17 cellular contexts compared by ENCODE assay signal in the genomic region with DNA sequence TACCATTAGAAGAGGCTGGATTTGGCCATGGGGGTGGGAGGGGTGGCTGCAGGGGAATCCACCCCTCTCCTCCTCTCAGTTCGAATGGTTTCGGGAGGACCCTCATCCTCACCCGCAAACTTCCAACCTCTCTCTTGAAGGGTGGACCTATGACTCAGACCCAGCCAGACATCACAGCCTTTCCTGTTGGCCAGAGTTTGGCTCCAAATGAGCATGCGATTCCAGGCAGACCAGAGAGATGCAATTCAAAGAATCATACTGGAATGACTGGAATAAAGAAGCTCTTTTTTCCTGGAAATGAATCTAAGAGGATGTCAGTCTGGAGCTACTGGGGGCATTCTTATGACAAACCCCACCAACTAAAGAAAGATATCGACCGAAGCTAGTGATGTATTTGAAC.
A peak's percentile ranks its signal among the peaks of the same experiment; 100 is the strongest.
DNase-seq lines count a peak whose midpoint lies in the region; ATAC-seq, FAIRE-seq and TF ChIP-seq lines count a peak whose summit lies in the region.
"Had no signal": no experiment of that assay in that cellular context is flagged by ENCODE, and none has a peak within 500 bp of the region (broad histone marks: within the 10 kb centered on the region; RNA-seq: fewer than 3 reads in every experiment).

No MANE protein-coding gene starts in this region.

- H3K4me3 ChIP-seq in heart left ventricle (no peak overlapping the region), astrocyte (ENCODE audit: insufficient read depth, low read depth, low read length) (no peak overlapping the region), aorta (ENCODE audit: low read length in 2 of 2) (no peak overlapping the region)
- H3K4me3 ChIP-seq in effector memory CD4-positive, alpha-beta T cell (ENCODE audit: insufficient read depth, low read depth, low read length, poor library complexity, severe bottlenecking), result no peak overlapping the region
- H3K4me3 ChIP-seq: colonic mucosa, suprapubic skin had no signal

- peak overlapping the region in 1 of 12 donors; percentile 43 for H3K27ac ChIP-seq in heart left ventricle
- peak overlapping the region; percentile 63 for H3K27ac ChIP-seq in astrocyte (ENCODE audit: low read depth, low read length)
- peak overlapping the region; percentile 15 to 63 for H3K27ac ChIP-seq in aorta (ENCODE audit: low read depth in 1 of 2, low read length in 2 of 2)
- no peak overlapping the region for H3K27ac ChIP-seq in effector memory CD4-positive, alpha-beta T cell (ENCODE audit: insufficient read depth, low read length, poor library complexity, severe bottlenecking)
- H3K27ac ChIP-seq: colonic mucosa, suprapubic skin had no signal

- H3K27me3 ChIP-seq in heart left ventricle (no peaks in the 10 kb centered on the region), astrocyte (ENCODE audit: insufficient read depth, low read length) (no peaks in the 10 kb centered on the region), aorta (ENCODE audit: control insufficient read depth in 1 of 2, insufficient read depth in 2 of 2, low read length in 1 of 2) (no peaks in the 10 kb centered on the region)
- H3K27me3 ChIP-seq in effector memory CD4-positive, alpha-beta T cell (replicated peaks; ENCODE audit: control insufficient read depth, insufficient read depth, low read length, poor library complexity, severe bottlenecking), result no peaks in the 10 kb centered on the region
- H3K27me3 ChIP-seq: colonic mucosa, suprapubic skin had no signal

- TF ChIP-seq POLR2A in heart left ventricle (IDR thresholded peaks at IDR 0.05), result no peak

- no peaks in the 10 kb centered on the region for H4K20me1 ChIP-seq in astrocyte (ENCODE audit: insufficient read depth, low read length)

- no peak overlapping the region for H3K4me3 Mint-ChIP-seq in astrocyte (ENCODE audit: unreplicated experiment)
- H3K4me3 Mint-ChIP-seq: nephron progenitor cell had no signal

- ATAC-seq in heart left ventricle (peak in 3 of 4 donors; percentile 47 to 68 (median 63)), aorta (ENCODE audit: low FRiP score) (no peak), HG02588 (IDR thresholded peaks at IDR 0.05; ENCODE audit: unreplicated experiment) (no peak)
- ATAC-seq: left colon had no signal

- H3K9ac ChIP-seq in astrocyte (ENCODE audit: low read length), result peak overlapping the region; percentile 14

- H3K9me3 Mint-ChIP-seq in astrocyte (ENCODE audit: unreplicated experiment), result no peaks in the 10 kb centered on the region

- H3K36me3 ChIP-seq in heart left ventricle, result no peaks in the 10 kb centered on the region
- H3K36me3 ChIP-seq in astrocyte (ENCODE audit: insufficient read depth, low read length), result no peaks in the 10 kb centered on the region
- H3K36me3 ChIP-seq in aorta (ENCODE audit: control insufficient read depth in 1 of 2, insufficient read depth in 2 of 2, low read length in 1 of 2), result no peaks in the 10 kb centered on the region
- no peaks in the 10 kb centered on the region for H3K36me3 ChIP-seq in effector memory CD4-positive, alpha-beta T cell (ENCODE audit: control insufficient read depth, insufficient read depth, low read length)
- H3K36me3 ChIP-seq: colonic mucosa, suprapubic skin had no signal

- peak overlapping the region; percentile 60 for H3K4me2 ChIP-seq in astrocyte (ENCODE audit: low read length)

- 48 to 58% (median 53%) methylated on average over 6 of the region's 6 CpGs for WGBS in heart left ventricle, 4 donors
- 25 to 26% methylated on average over 6 of the region's 6 CpGs for WGBS in aorta, 2 donors

- H3K4me1 Mint-ChIP-seq in astrocyte (ENCODE audit: low read depth, unreplicated experiment), result peaks cover 49% of the 10 kb centered on the region

- TF ChIP-seq CTCF in heart left ventricle (IDR thresholded peaks at IDR 0.05) (no peak), astrocyte (IDR thresholded peaks at IDR 0.05; ENCODE audit: insufficient read depth, low read depth, low read length) (no peak)

- H3K4me1 ChIP-seq in heart left ventricle (peaks cover 0 to 27% (median 12%) of the 10 kb centered on the region in 12 donors), astrocyte (ENCODE audit: insufficient read depth, low read length) (peaks cover 37% of the 10 kb centered on the region), aorta (ENCODE audit: control insufficient read depth in 1 of 2, insufficient read depth in 2 of 2, low read length in 2 of 2) (peaks cover 4 to 8% of the 10 kb centered on the region in 2 donors)
- H3K4me1 ChIP-seq in effector memory CD4-positive, alpha-beta T cell (ENCODE audit: control insufficient read depth, insufficient read depth, low read length, poor library complexity, severe bottlenecking), result no peaks in the 10 kb centered on the region
- H3K4me1 ChIP-seq: colonic mucosa had no signal

- peak overlapping the region; percentile 54 for H3K27ac Mint-ChIP-seq in astrocyte (ENCODE audit: unreplicated experiment)
- H3K27ac Mint-ChIP-seq: nephron progenitor cell had no signal

- intact Hi-C loops in heart left ventricle (cut with DNase I), result no loop called here
- intact Hi-C loops in cardiac septum (cut with DNase I), result no loop called here
- intact Hi-C loops in aorta (cut with DNase I), result no loop called here

- H3K79me2 ChIP-seq in astrocyte (ENCODE audit: insufficient read depth, low read length), result no peaks in the 10 kb centered on the region

- no peaks in the 10 kb centered on the region for H3K27me3 Mint-ChIP-seq in astrocyte (ENCODE audit: low read depth, unreplicated experiment)

- H3K9me3 ChIP-seq in heart left ventricle (peaks cover 0 to 8% (median 0%) of the 10 kb centered on the region in 12 donors), astrocyte (ENCODE audit: insufficient read depth, low read depth, low read length) (no peaks in the 10 kb centered on the region), aorta (ENCODE audit: control insufficient read depth, low read length) (no peaks in the 10 kb centered on the region)
- H3K9me3 ChIP-seq in effector memory CD4-positive, alpha-beta T cell (ENCODE audit: control insufficient read depth, low read length), result no peaks in the 10 kb centered on the region
- H3K9me3 ChIP-seq: colonic mucosa, suprapubic skin had no signal

- DNase-seq in heart left ventricle (peak in 2 of 5 donors; percentile 27 to 53), cardiac septum (ENCODE audit: low spot score) (no peak), astrocyte (ENCODE audit: low read depth) (peak; percentile 97), iris pigment epithelial cell (ENCODE audit: low read depth) (peak; percentile 84), aorta (peak; percentile 70 to 77)
- DNase-seq in effector memory CD4-positive, alpha-beta T cell, result no peak
- no peak for DNase-seq in stimulated activated naive CD4-positive, alpha-beta T cell (lab: John Stamatoyannopoulos, UW)
- DNase-seq: 8988T; activated naive CD4-positive, alpha-beta T cell treated with anti-CD3 and anti-CD28 coated beads, Interleukin-2, amount 50 U/mL, for 16 hours; colonic mucosa; KG1; left colon; NCI-H1930; nephron progenitor cell; SHP77 treated with DMSO at 0.1 percent for 48 hours had no signal

- no peak overlapping the region for H2AFZ ChIP-seq in astrocyte (ENCODE audit: low read depth, low read length)

- peak; percentile 91 for FAIRE-seq in astrocyte (lab: Jason Lieb, UNC)

- H3K36me3 Mint-ChIP-seq in astrocyte (ENCODE audit: low read depth, unreplicated experiment), result no peaks in the 10 kb centered on the region

Comparison
In these comparisons a context has a peak if more than half of its experiments do, and no peak if none do; other contexts are left out.
1. ATAC-seq: peak in heart left ventricle (3 of 4); none in aorta (single experiment) and HG02588 (single experiment).
2. DNase-seq: peak in astrocyte (single experiment), iris pigment epithelial cell (single experiment) and aorta (2 of 2); none in cardiac septum (single experiment), effector memory CD4-positive, alpha-beta T cell (0 of 3) and stimulated activated naive CD4-positive, alpha-beta T cell (0 of 6).